ENCODE assay signal across 1 cellular context in the genomic region with DNA sequence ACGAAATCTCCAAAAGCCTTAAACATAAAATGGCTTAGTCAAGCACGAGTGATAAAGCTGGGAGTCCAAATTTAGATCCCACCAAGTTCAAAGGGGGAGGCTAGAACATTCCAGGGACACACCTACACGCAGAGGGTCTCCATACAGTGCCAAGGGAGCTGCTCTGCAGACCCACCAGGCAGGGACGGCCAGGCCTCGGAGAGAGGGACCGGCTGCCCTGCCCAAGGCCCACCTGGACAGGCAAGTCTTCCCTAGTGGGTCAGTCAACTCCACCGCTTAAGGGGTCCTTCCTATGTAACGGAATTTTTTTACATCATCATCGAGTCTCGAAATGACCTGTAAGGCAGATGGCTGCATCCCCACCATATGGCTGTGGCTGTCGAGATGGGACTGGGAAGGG.
TF ChIP-seq lines count a peak whose summit lies in the region.

No MANE protein-coding gene starts in this region.

TF ChIP-seq in WTC11, 78 proteins besides CTCF, POLR2A, EP300 and RAD21 (continued from another document):
- TF ChIP-seq HMGXB4 (CRISPR knock-in tag; IDR thresholded peaks at IDR 0.05) (no peak), IRF2 (CRISPR knock-in tag; IDR thresholded peaks at IDR 0.05; ENCODE audit: borderline replicate concordance, low read depth) (no peak)
